Comparison of ENCODE assay signal across 16 cellular contexts in the genomic region with DNA sequence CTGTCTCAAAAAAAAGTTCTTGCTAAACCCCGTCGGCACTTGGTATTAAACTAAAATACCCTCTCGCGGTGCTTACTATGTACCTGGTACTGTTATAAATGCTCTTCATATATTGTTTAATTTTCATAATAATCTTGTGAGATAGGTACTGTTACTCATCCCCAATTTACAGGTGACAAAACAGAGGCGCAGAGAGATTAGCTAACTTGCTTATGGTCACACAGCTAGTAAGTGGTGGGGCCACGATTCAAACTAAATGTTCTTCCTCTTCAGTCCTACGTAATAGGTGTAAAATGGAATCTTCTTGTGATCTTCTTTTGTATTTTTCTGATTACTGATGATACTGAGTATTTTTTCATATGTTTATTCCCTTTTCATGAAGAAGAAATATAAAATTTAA.
"Had no signal": no experiment of that assay in that cellular context is flagged by ENCODE, and none has a peak within 500 bp of the region (broad histone marks: within the 10 kb centered on the region; RNA-seq: fewer than 3 reads in every experiment).

No MANE protein-coding gene starts in this region.

- H3K9me3 ChIP-seq: adrenal gland, heart left ventricle, mucosa of descending colon, thoracic aorta had no signal

- ATAC-seq: activated CD4-positive, CD25-positive, alpha-beta regulatory T cell treated with anti-CD3 and anti-CD28 coated beads, Interleukin-2, amount 50 U/mL, for 24 hours; mucosa of descending colon; sciatic nerve had no signal

- H3K27me3 ChIP-seq: adrenal gland, heart left ventricle had no signal

- DNase-seq: activated CD4-positive, alpha-beta T cell treated with anti-CD3 and anti-CD28 coated beads, Interleukin-2, amount 50 U/mL, for 4 hours; activated naive CD4-positive, alpha-beta T cell treated with anti-CD3 and anti-CD28 coated beads, Interleukin-2, amount 10 ng/mL, durations not matched to agents 7 days and 5 days; activated T-cell treated with anti-CD3 and anti-CD28 coated beads, Interleukin-2, amount 50 U/mL, for 48 hours; caudate nucleus; effector memory CD4-positive, alpha-beta T cell; heart left ventricle; mammary epithelial cell; mucosa of descending colon; nephron progenitor cell; stimulated activated CD4-positive, alpha-beta T cell treated with anti-CD3 and anti-CD28 coated beads, Interleukin-12 subunit alpha, Interleukin-12 subunit beta, amount 100 ng/mL, for 4 hours had no signal

- H3K4me3 Mint-ChIP-seq: activated naive CD4-positive, alpha-beta T cell treated with anti-CD3 and anti-CD28 coated beads, Interleukin-2, amount 10 ng/mL, durations not matched to agents 7 days and 5 days; nephron progenitor cell; stimulated activated naive CD8-positive, alpha-beta T cell treated with anti-CD3 and anti-CD28 coated beads, Interleukin-15, Interleukin-2, amounts not matched to agents 100 ng/mL and 50 ng/mL, for 24 hours had no signal

- H3K9me3 Mint-ChIP-seq: activated naive CD4-positive, alpha-beta T cell treated with anti-CD3 and anti-CD28 coated beads, Interleukin-2, amount 10 ng/mL, durations not matched to agents 7 days and 5 days; nephron progenitor cell; stimulated activated naive CD8-positive, alpha-beta T cell treated with anti-CD3 and anti-CD28 coated beads, Interleukin-15, Interleukin-2, amounts not matched to agents 100 ng/mL and 50 ng/mL, for 24 hours had no signal

- H3K27me3 Mint-ChIP-seq: stimulated activated naive CD8-positive, alpha-beta T cell treated with anti-CD3 and anti-CD28 coated beads, Interleukin-15, Interleukin-2, amounts not matched to agents 100 ng/mL and 50 ng/mL, for 24 hours had no signal

- H3K36me3 ChIP-seq: adrenal gland, heart left ventricle, thoracic aorta had no signal

- H3K4me3 ChIP-seq: adrenal gland, coronary artery, heart left ventricle, mucosa of descending colon, thoracic aorta had no signal

- H3K27ac Mint-ChIP-seq: activated naive CD4-positive, alpha-beta T cell treated with anti-CD3 and anti-CD28 coated beads, Interleukin-2, amount 10 ng/mL, durations not matched to agents 7 days and 5 days; nephron progenitor cell had no signal

- H3K27ac ChIP-seq: adrenal gland, coronary artery, thoracic aorta had no signal
